9 cellular contexts compared by ENCODE assay signal in genomic region chr1:17572264-17572985, GRCh38. TPM values are rescaled to one million over a fixed set of nuclear protein-coding genes. Genes with fewer than 3 reads are reported as not detected.
DNase-seq lines count a peak whose midpoint lies in the region; ATAC-seq and TF ChIP-seq lines count a peak whose summit lies in the region.
"Had no signal": no experiment of that assay in that cellular context is flagged by ENCODE, and none has a peak within 500 bp of the region (broad histone marks: within the 10 kb centered on the region; RNA-seq: fewer than 3 reads in every experiment).

No MANE protein-coding gene starts in this region.

- no TSS peak for BruUV-seq in PC-3 (replicated peaks; lab: Mats Ljungman, UMichigan)

- no peak overlapping the region for H3K4me3 Mint-ChIP-seq in glutamatergic neuron (ENCODE audit: unreplicated experiment)
- H3K4me3 Mint-ChIP-seq in CD8-positive, alpha-beta memory T cell = no peak overlapping the region

- peaks cover 14% of the 10 kb centered on the region for H3K9me3 Mint-ChIP-seq in glutamatergic neuron (ENCODE audit: unreplicated experiment)
- no peaks in the 10 kb centered on the region for H3K9me3 Mint-ChIP-seq in CD8-positive, alpha-beta memory T cell

- H3K9me2 ChIP-seq in PC-3 (replicated peaks; ENCODE audit: low read length) = no peaks in the 10 kb centered on the region

- peaks cover 51% of the 10 kb centered on the region for H3K4me1 Mint-ChIP-seq in glutamatergic neuron (ENCODE audit: low read depth, unreplicated experiment)
- H3K4me1 Mint-ChIP-seq in CD8-positive, alpha-beta memory T cell = peaks cover 0 to 2% (median 0%) of the 10 kb centered on the region in 3 donors

- TF ChIP-seq EP300 in stomach (IDR thresholded peaks at IDR 0.05) = no peak

- H3K9me3 ChIP-seq in PC-3 (ENCODE audit: low read length) (no peaks in the 10 kb centered on the region), stomach (no peaks in the 10 kb centered on the region)
- no peaks in the 10 kb centered on the region for H3K9me3 ChIP-seq in CD8-positive, alpha-beta memory T cell (ENCODE audit: low read length)

- H3K4me1 ChIP-seq in PC-3 (ENCODE audit: insufficient read depth, low read length) = peaks cover 19% of the 10 kb centered on the region
- peaks cover 67 to 100% (median 84%) of the 10 kb centered on the region in 4 donors for H3K4me1 ChIP-seq in stomach
- H3K4me1 ChIP-seq in CD8-positive, alpha-beta memory T cell (ENCODE audit: insufficient read depth, low read length) = no peaks in the 10 kb centered on the region

- no peak overlapping the region for H3K9ac ChIP-seq in PC-3 (ENCODE audit: low read length)

- no peaks in the 10 kb centered on the region for H3K27me3 ChIP-seq in PC-3 (ENCODE audit: low read length)
- no peaks in the 10 kb centered on the region for H3K27me3 ChIP-seq in stomach
- H3K27me3 ChIP-seq in CD8-positive, alpha-beta memory T cell (ENCODE audit: insufficient read depth, low read length, poor library complexity, severe bottlenecking) = peaks cover 5% of the 10 kb centered on the region

- 79 to 92% (median 86%) methylated on average over 9 of the region's 9 CpGs for WGBS in stomach, 5 donors

- peak; percentile 48 for TF ChIP-seq CTCF in PC-3 (conservative IDR thresholded peaks at IDR 0.05; ENCODE audit: low read depth, low read length)
- peak; percentile 39 for TF ChIP-seq CTCF in glutamatergic neuron (IDR thresholded peaks at IDR 0.05; ENCODE audit: partially characterized antibody, unreplicated experiment)
- no peak for TF ChIP-seq CTCF in stomach (IDR thresholded peaks at IDR 0.05)

- H3K27ac ChIP-seq in PC-3 (ENCODE audit: low read length) = no peak overlapping the region
- H3K27ac ChIP-seq in stomach = peak overlapping the region in 4 of 5 donors; percentile 20 to 94 (median 69)
- no peak overlapping the region for H3K27ac ChIP-seq in CD8-positive, alpha-beta memory T cell (ENCODE audit: low read depth, low read length)

- H3K27me3 Mint-ChIP-seq in glutamatergic neuron (ENCODE audit: unreplicated experiment) = peaks cover 19% of the 10 kb centered on the region
- H3K27me3 Mint-ChIP-seq in CD8-positive, alpha-beta memory T cell = peaks cover 4 to 12% of the 10 kb centered on the region in 2 donors

- no peak for TF ChIP-seq POLR2A in stomach (IDR thresholded peaks at IDR 0.05)

- peak overlapping the region; percentile 33 for H3K27ac Mint-ChIP-seq in glutamatergic neuron (ENCODE audit: unreplicated experiment)
- peak overlapping the region in 1 of 8 donors; percentile 68 for H3K27ac Mint-ChIP-seq in CD8-positive, alpha-beta memory T cell

- H3F3A ChIP-seq in PC-3 (ENCODE audit: low read length, unreplicated experiment) = no peaks in the 10 kb centered on the region

- no peak for ATAC-seq in PC-3

- intact Hi-C loops in PC-3 (cut with micrococcal nuclease) = no loop called here
- intact Hi-C loops in stomach (cut with DNase I; ENCODE audit: low total_unique reads) = no loop called here

- no peak overlapping the region for H3K4me3 ChIP-seq in PC-3 (ENCODE audit: low read length)
- no peak overlapping the region for H3K4me3 ChIP-seq in stomach
- H3K4me3 ChIP-seq in CD8-positive, alpha-beta memory T cell (ENCODE audit: low read length) = no peak overlapping the region

- DNase-seq in activated CD4-positive, alpha-beta T cell treated with anti-CD3 and anti-CD28 coated beads for 48 hours = peak; percentile 11
- no peak for DNase-seq in activated CD4-positive, alpha-beta T cell treated with anti-CD3 and anti-CD28 coated beads, Interleukin-2, amount 50 U/mL, for 1 hour
- DNase-seq in PC-3 = no peak
- DNase-seq in glutamatergic neuron = no peak
- no peak for DNase-seq in stomach
- no peak for DNase-seq in CD8-positive, alpha-beta memory T cell
- no peak for DNase-seq in mucosa of gallbladder (ENCODE audit: low spot score)
- DNase-seq in AG20443 (ENCODE audit: low spot score) = no peak
- DNase-seq: IMR-90 had no signal

- no peak overlapping the region for H3K4me2 ChIP-seq in PC-3 (ENCODE audit: low read length)

- no peak overlapping the region for H2AFZ ChIP-seq in PC-3 (ENCODE audit: low read length)

- CTCF ChIA-PET in PC-3 (lab: Charles Lee) = no interaction called here
- CTCF ChIA-PET in CD8-positive, alpha-beta memory T cell (lab: Charles Lee) = no interaction called here

- no peaks in the 10 kb centered on the region for H3K36me3 Mint-ChIP-seq in glutamatergic neuron (ENCODE audit: unreplicated experiment)
- H3K36me3 Mint-ChIP-seq in CD8-positive, alpha-beta memory T cell = no peaks in the 10 kb centered on the region

- POLR2A ChIA-PET in PC-3 (lab: Charles Lee; ENCODE audit: unreplicated experiment) = no interaction called here
- POLR2A ChIA-PET in CD8-positive, alpha-beta memory T cell (lab: Charles Lee) = no interaction called here

- H3K36me3 ChIP-seq in PC-3 (ENCODE audit: low read depth, low read length) (no peaks in the 10 kb centered on the region), stomach (no peaks in the 10 kb centered on the region)
- no peaks in the 10 kb centered on the region for H3K36me3 ChIP-seq in CD8-positive, alpha-beta memory T cell (ENCODE audit: insufficient read depth, low read length)

- H4K20me1 ChIP-seq in PC-3 (ENCODE audit: low read length) = no peaks in the 10 kb centered on the region

- peaks cover 28% of the 10 kb centered on the region; the same call in 1 of the 2 replicates for H3K79me2 ChIP-seq in PC-3 (ENCODE audit: low read length)

RNA-seq across cellular contexts. Expression of gene ARHGEF10L, which starts 32.9 kb away (rescaled TPM):
- 11.2 and 11.3 TPM in 2 replicates for total RNA-seq in PC-3 (2014; rRNA removed)
- 89.8 TPM for total RNA-seq in glutamatergic neuron (ENCODE audit: unreplicated experiment)
- 100 to 1,000 TPM in 2 of 5 donors, 10 to 100 TPM in 3; 24.2 to 329 (median 75.4) TPM for total RNA-seq in stomach
- 10 to 100 TPM; 15.4 to 49.2 (median 22.5) TPM for polyA plus RNA-seq in stomach
- under 1 TPM; 0.24 to 0.26 TPM for total RNA-seq in CD8-positive, alpha-beta memory T cell
- not detected for polyA plus RNA-seq in CD8-positive, alpha-beta memory T cell
- total RNA-seq in mucosa of gallbladder = 53.0 TPM

Comparison
In these comparisons a context has a peak if more than half of its experiments do, and no peak if none do; other contexts are left out.
1. H3K27ac ChIP-seq: peak in stomach (4 of 5); none in PC-3 (single experiment) and CD8-positive, alpha-beta memory T cell (single experiment).
2. CTCF ChIP-seq: peak in PC-3 (single experiment) and glutamatergic neuron (single experiment); none in stomach (0 of 7).